8 cellular contexts compared by ENCODE assay signal in the genomic region with DNA sequence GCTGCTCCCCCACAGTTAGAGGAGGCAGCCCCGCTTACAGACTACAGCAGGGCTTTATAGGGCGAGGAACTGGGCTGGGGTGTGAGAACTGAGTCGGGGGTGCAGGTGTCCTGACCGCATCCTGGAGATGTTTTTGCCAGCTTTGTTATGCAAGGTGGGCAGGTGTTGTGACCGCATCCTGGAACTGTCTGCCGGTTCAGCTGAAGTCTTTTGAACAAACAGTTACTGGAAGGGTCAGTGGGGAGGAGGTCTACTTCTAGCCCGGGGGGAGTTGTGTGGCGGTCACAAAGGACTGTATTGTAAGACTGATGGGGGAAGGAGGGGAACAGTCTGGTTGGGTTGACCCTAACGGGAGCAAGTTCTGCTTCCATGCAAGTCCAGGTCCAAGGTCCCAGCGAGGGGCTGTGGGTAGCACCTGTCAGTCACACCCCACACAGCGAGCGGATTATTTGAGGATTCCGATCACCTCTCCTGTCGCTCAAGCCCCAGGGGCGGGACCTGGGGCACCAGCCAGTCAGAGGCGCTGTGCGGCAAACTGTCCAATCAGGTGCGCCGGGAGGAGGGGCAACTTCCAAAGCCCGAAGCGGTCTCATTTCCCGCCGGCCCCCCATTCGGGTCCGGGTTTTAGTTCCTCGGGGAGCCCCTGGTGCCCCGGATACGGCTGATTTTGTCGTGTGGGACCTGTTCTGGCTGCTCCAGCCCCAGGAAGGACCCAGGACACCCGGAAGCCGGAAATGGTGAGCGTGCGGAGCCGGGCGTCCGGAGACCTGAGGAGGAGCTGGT. TPM values are rescaled to one million over a fixed set of nuclear protein-coding genes. Genes with fewer than 3 reads are reported as not detected.
A peak's percentile ranks its signal among the peaks of the same experiment; 100 is the strongest.
DNase-seq lines count a peak whose midpoint lies in the region; ATAC-seq and TF ChIP-seq lines count a peak whose summit lies in the region.

A gene (plus strand): TSS at position 610 of the 783 bp plus-strand sequence. CDS start 125 bp downstream, at position 735.

- peaks cover 38% of the 10 kb centered on the region for H3K4me1 Mint-ChIP-seq in activated naive CD4-positive, alpha-beta T cell treated with anti-CD3 and anti-CD28 coated beads, Interleukin-2, amount 10 ng/mL, durations not matched to agents 7 days and 5 days

- peak within 1 kb of the TSS; percentile 72 for H3K4me3 Mint-ChIP-seq in activated naive CD4-positive, alpha-beta T cell treated with anti-CD3 and anti-CD28 coated beads, Interleukin-2, amount 10 ng/mL, durations not matched to agents 7 days and 5 days

- peak; percentile 96 for DNase-seq in GM10248 (ENCODE audit: extremely low spot score)
- DNase-seq in NCI-H1092 (lab: John Stamatoyannopoulos, UW): peak; percentile 81
- DNase-seq in SK-N-SH: peak; percentile 95
- peak; percentile 97 for DNase-seq in activated naive CD4-positive, alpha-beta T cell treated with anti-CD3 and anti-CD28 coated beads, Interleukin-2, amount 10 ng/mL, durations not matched to agents 7 days and 5 days
- DNase-seq in globus pallidus (ENCODE audit: low spot score): peak; percentile 94
- peak; percentile 49 to 96 (median 89) for DNase-seq in nucleus accumbens (lab: John Stamatoyannopoulos, UW)
- DNase-seq in suprapubic skin (ENCODE audit: low spot score in 2 of 2): peak; percentile 96 to 97

- H3K79me2 ChIP-seq in SK-N-SH (ENCODE audit: insufficient read depth): peaks cover 20% of the 10 kb centered on the region

- 27% methylated on average over 17 of the region's 36 CpGs for WGBS in SK-N-SH (ENCODE audit: low lambda C conversion rate)
- 6% methylated on average over 30 of the region's 36 CpGs for WGBS in suprapubic skin

- H3K27ac ChIP-seq in SK-N-SH (ENCODE audit: low read depth in 2 of 2, low read length in 1 of 2) (peak within 1 kb of the TSS; percentile 48 to 51), suprapubic skin (peak within 1 kb of the TSS; percentile 85)

- H3K27me3 Mint-ChIP-seq in activated naive CD4-positive, alpha-beta T cell treated with anti-CD3 and anti-CD28 coated beads, Interleukin-2, amount 10 ng/mL, durations not matched to agents 7 days and 5 days: no peaks in the 10 kb centered on the region

- no peaks in the 10 kb centered on the region for H3K9me2 ChIP-seq in SK-N-SH

- H3K27ac Mint-ChIP-seq in activated naive CD4-positive, alpha-beta T cell treated with anti-CD3 and anti-CD28 coated beads, Interleukin-2, amount 10 ng/mL, durations not matched to agents 7 days and 5 days: peak within 1 kb of the TSS; percentile 97

- no peaks in the 10 kb centered on the region for H3K9me3 ChIP-seq in SK-N-SH
- H3K9me3 ChIP-seq in suprapubic skin: no peaks in the 10 kb centered on the region

- peak within 1 kb of the TSS; percentile 89 for H3K4me2 ChIP-seq in SK-N-SH

- ATAC-seq in HG02610 (IDR thresholded peaks at IDR 0.05; ENCODE audit: unreplicated experiment): peak; percentile 74

- CTCF ChIA-PET in GM10248 (lab: Yijun Ruan, JAX): no interaction called here
- CTCF ChIA-PET in SK-N-SH (lab: Yijun Ruan, JAX): interaction anchor here (0.9 kb wide), 1 partner anchor 24 kb away, joined by 3 read pairs; no protein-coding TSS in a partner anchor
- CTCF ChIA-PET in activated naive CD4-positive, alpha-beta T cell treated with anti-CD3 and anti-CD28 coated beads, Interleukin-2, amount 10 ng/mL, durations not matched to agents 7 days and 5 days (lab: Charles Lee): interaction anchor here (1.3 kb wide), 1 partner anchor 25 kb away, joined by 5 read pairs; a partner anchor contains a TSS

- TF ChIP-seq POLR2A in suprapubic skin (IDR thresholded peaks at IDR 0.05): peak; percentile 24 to 26

- peak within 1 kb of the TSS; percentile 93 for H2AFZ ChIP-seq in SK-N-SH (ENCODE audit: low read depth)

- peaks cover 26% of the 10 kb centered on the region for H3K9me3 Mint-ChIP-seq in activated naive CD4-positive, alpha-beta T cell treated with anti-CD3 and anti-CD28 coated beads, Interleukin-2, amount 10 ng/mL, durations not matched to agents 7 days and 5 days

- no peaks in the 10 kb centered on the region for H4K20me1 ChIP-seq in SK-N-SH (ENCODE audit: insufficient read depth)

- H3K36me3 ChIP-seq in SK-N-SH (replicated peaks in 1 of 2; ENCODE audit: control insufficient read depth in 1 of 2, insufficient read depth in 2 of 2, low read length in 1 of 2): peaks cover 0 to 13% of the 10 kb centered on the region in 2 experiments
- H3K36me3 ChIP-seq in suprapubic skin: peaks cover 12% of the 10 kb centered on the region

- no peak for TF ChIP-seq EP300 in SK-N-SH (IDR thresholded peaks at IDR 0.05; ENCODE audit: borderline replicate concordance in 1 of 2, low read depth in 1 of 2, low read length in 1 of 2)
- no peak for TF ChIP-seq EP300 in suprapubic skin (IDR thresholded peaks at IDR 0.05)

- H3K9ac ChIP-seq in SK-N-SH: peak within 1 kb of the TSS; percentile 87

- peak within 1 kb of the TSS; percentile 66 to 71 for H3K4me3 ChIP-seq in SK-N-SH (ENCODE audit: low read depth in 2 of 2, low read length in 1 of 2)
- peak within 1 kb of the TSS; percentile 76 for H3K4me3 ChIP-seq in suprapubic skin

- no peaks in the 10 kb centered on the region for H3F3A ChIP-seq in SK-N-SH (replicated peaks; ENCODE audit: insufficient read depth)

- H3K27me3 ChIP-seq in SK-N-SH (ENCODE audit: insufficient read depth): no peaks in the 10 kb centered on the region
- no peaks in the 10 kb centered on the region for H3K27me3 ChIP-seq in suprapubic skin

- H3K4me1 ChIP-seq in SK-N-SH (ENCODE audit: control insufficient read depth in 1 of 2, insufficient read depth in 2 of 2, low read depth in 1 of 2, low read length in 1 of 2): peaks cover 0 to 4% of the 10 kb centered on the region in 2 experiments; a peak in 1 of 4 replicates
- H3K4me1 ChIP-seq in suprapubic skin: peaks cover 23% of the 10 kb centered on the region

- 0 out of 2 replicates have a peak, but pooled peaks have one; percentile 6 for TF ChIP-seq RAD21 in SK-N-SH (IDR thresholded peaks at IDR 0.05; ENCODE audit: low read length)

- TF ChIP-seq CTCF in GM10248 (IDR thresholded peaks at IDR 0.05; ENCODE audit: control extremely low read depth, extremely low read depth, low read depth, missing control alignments): no peak
- no peak for TF ChIP-seq CTCF in SK-N-SH (IDR thresholded peaks at IDR 0.05)
- no peak for TF ChIP-seq CTCF in suprapubic skin (IDR thresholded peaks at IDR 0.05)

- peaks cover 54% of the 10 kb centered on the region for H3K36me3 Mint-ChIP-seq in activated naive CD4-positive, alpha-beta T cell treated with anti-CD3 and anti-CD28 coated beads, Interleukin-2, amount 10 ng/mL, durations not matched to agents 7 days and 5 days

- POLR2A ChIA-PET in GM10248 (lab: Yijun Ruan, JAX): interaction anchor here (0.5 to 0.8 kb wide), 3 partner anchors 107 to 200 kb away, joined by 3 read pairs; no protein-coding TSS in a partner anchor
- POLR2A ChIA-PET in SK-N-SH (lab: Yijun Ruan, JAX): interaction anchor here (0.8 to 2.1 kb wide), 4 partner anchors 65 to 153 kb away, joined by 3 to 9 read pairs (median 4); a partner anchor contains a TSS

TF ChIP-seq in SK-N-SH, 30 proteins besides CTCF, POLR2A, EP300 and RAD21:
- TF ChIP-seq, protein P1, sequence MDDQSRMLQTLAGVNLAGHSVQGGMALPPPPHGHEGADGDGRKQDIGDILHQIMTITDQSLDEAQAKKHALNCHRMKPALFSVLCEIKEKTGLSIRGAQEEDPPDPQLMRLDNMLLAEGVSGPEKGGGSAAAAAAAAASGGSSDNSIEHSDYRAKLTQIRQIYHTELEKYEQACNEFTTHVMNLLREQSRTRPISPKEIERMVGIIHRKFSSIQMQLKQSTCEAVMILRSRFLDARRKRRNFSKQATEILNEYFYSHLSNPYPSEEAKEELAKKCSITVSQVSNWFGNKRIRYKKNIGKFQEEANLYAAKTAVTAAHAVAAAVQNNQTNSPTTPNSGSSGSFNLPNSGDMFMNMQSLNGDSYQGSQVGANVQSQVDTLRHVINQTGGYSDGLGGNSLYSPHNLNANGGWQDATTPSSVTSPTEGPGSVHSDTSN (IDR thresholded peaks at IDR 0.05): peak; percentile 98
- TF ChIP-seq NFIC (IDR thresholded peaks at IDR 0.05; ENCODE audit: borderline replicate concordance) (no peak), SMC3 (IDR thresholded peaks at IDR 0.05; ENCODE audit: low read depth, low read length) (no peak), TEAD4 (IDR thresholded peaks at IDR 0.05; ENCODE audit: borderline replicate concordance, insufficient read depth) (no peak), POLR2AphosphoS5 (IDR thresholded peaks at IDR 0.05; ENCODE audit: low read depth, low read length) (peak; percentile 86), RFX5 (IDR thresholded peaks at IDR 0.05; ENCODE audit: low read length) (peak; percentile 70), TAF1 (IDR thresholded peaks at IDR 0.05; ENCODE audit: borderline replicate concordance, low read depth, low read length) (peak; percentile 65; the same call in 1 of the 2 replicates), ELF1 (IDR thresholded peaks at IDR 0.05) (peak; percentile 80), FOXJ3 (CRISPR knock-in tag; IDR thresholded peaks at IDR 0.05) (no peak), JUND (IDR thresholded peaks at IDR 0.05) (no peak), RCOR1 (IDR thresholded peaks at IDR 0.05; ENCODE audit: low read length) (no peak), GABPA (IDR thresholded peaks at IDR 0.05; ENCODE audit: low read depth) (peak; percentile 82), YY1 (IDR thresholded peaks at IDR 0.05; ENCODE audit: low read depth) (no peak), MXI1 (IDR thresholded peaks at IDR 0.05; ENCODE audit: low read depth, low read length) (peak; percentile 54; the same call in 1 of the 2 replicates)
- TF ChIP-seq, protein P2, sequence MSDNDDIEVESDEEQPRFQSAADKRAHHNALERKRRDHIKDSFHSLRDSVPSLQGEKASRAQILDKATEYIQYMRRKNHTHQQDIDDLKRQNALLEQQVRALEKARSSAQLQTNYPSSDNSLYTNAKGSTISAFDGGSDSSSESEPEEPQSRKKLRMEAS (IDR thresholded peaks at IDR 0.05; ENCODE audit: low read depth): no peak
- TF ChIP-seq, protein P3, sequence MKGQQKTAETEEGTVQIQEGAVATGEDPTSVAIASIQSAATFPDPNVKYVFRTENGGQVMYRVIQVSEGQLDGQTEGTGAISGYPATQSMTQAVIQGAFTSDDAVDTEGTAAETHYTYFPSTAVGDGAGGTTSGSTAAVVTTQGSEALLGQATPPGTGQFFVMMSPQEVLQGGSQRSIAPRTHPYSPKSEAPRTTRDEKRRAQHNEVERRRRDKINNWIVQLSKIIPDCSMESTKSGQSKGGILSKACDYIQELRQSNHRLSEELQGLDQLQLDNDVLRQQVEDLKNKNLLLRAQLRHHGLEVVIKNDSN (IDR thresholded peaks at IDR 0.05; ENCODE audit: borderline replicate concordance, low read depth): no peak

RNA-seq across cellular contexts. Expression of the gene that starts here (rescaled TPM):
- 2.4 and 3.8 TPM in 2 replicates for polyA plus RNA-seq in SK-N-SH (2012; rRNA removed)
- polyA plus RNA-seq in SK-N-SH (2012; cell fraction: cytosol; rRNA removed): 2.6 and 3.2 TPM in 2 replicates
- 3.0 and 5.6 TPM in 2 replicates for polyA plus RNA-seq in SK-N-SH (2012; cell fraction: nucleus; rRNA removed)
- total RNA-seq in suprapubic skin: 10 to 100 TPM in 1 of 4 donors, 1 to 10 TPM in 3; 7.2 to 13.6 (median 7.8) TPM

Comparison
In these comparisons a context has a peak if more than half of its experiments do, and no peak if none do; other contexts are left out.
1. Peak in every context shown above with its lines: DNase-seq, ATAC-seq, H3K4me3 ChIP-seq and H3K27ac ChIP-seq.